Comparison of ENCODE assay signal across 32 cellular contexts in genomic region chr22:32417906-32418305, GRCh38. TPM values are rescaled to one million over a fixed set of nuclear protein-coding genes. Genes with fewer than 3 reads are reported as not detected.
"Had no signal": no experiment of that assay in that cellular context is flagged by ENCODE, and none has a peak within 500 bp of the region (broad histone marks: within the 10 kb centered on the region; RNA-seq: fewer than 3 reads in every experiment).

No MANE protein-coding gene starts in this region.

- H3K9me3 ChIP-seq: stomach, suprapubic skin, testis, thoracic aorta, thyroid gland, tibial artery, tibial nerve, transverse colon, upper lobe of left lung, upper lobe of right lung, uterus, vagina had no signal

- H3K27me3 ChIP-seq: testis, thyroid gland, upper lobe of left lung, uterus, vagina had no signal

- ATAC-seq: stimulated activated effector memory CD8-positive, alpha-beta T cell treated with anti-CD3 and anti-CD28 coated beads, Interleukin-12 subunit alpha, Interleukin-12 subunit beta, amount 100 ng/mL, for 72 hours; stimulated activated memory B cell treated with anti-CD40 and anti-IgM and Interleukin-4, amounts not matched to agents 10 μg/mL and 1 μg/mL and 100 μg/mL, for 72 hours; stimulated activated naive B cell treated with anti-CD40 and anti-IgM and Interleukin-4, amounts not matched to agents 10 μg/mL and 1 μg/mL and 100 μg/mL, for 72 hours; stimulated activated naive CD8-positive, alpha-beta T cell treated with anti-CD3 and anti-CD28 coated beads, Interleukin-15, amount 100 ng/mL, for 72 hours; stimulated activated naive CD8-positive, alpha-beta T cell treated with anti-CD3 and anti-CD28 coated beads, Interleukin-15, Interleukin-2, amounts not matched to agents 100 U/mL and 50 U/mL, for 24 hours; upper lobe of right lung had no signal

- H3K4me1 ChIP-seq: testis, thyroid gland, tibial artery, transverse colon, upper lobe of right lung, uterus, vagina had no signal

- DNase-seq: stimulated activated CD4-positive, alpha-beta T cell treated with anti-CD3 and anti-CD28 coated beads, Interleukin-2, amount 100 ng/mL, for 48 hours; stimulated activated CD4-positive, alpha-beta T cell treated with anti-CD3 and anti-CD28 coated beads, Interleukin-4, amount 100 ng/mL, for 1 hour; stimulated activated CD4-positive, alpha-beta T cell treated with anti-CD3 and anti-CD28 coated beads, Interleukin-4, amount 100 ng/mL, for 24 hours; stimulated activated CD4-positive, alpha-beta T cell treated with anti-CD3 and anti-CD28 coated beads, Interleukin-4, amount 100 ng/mL, for 4 hours; stimulated activated CD8-positive, alpha-beta memory T cell treated with anti-CD3 and anti-CD28 coated beads, Interleukin-4, amount 100 ng/mL, for 48 hours; stimulated activated naive B cell treated with anti-CD40 and anti-IgM and Interleukin-4, amounts not matched to agents 10 μg/mL and 1 μg/mL and 100 μg/mL, for 72 hours; stimulated activated naive CD4-positive, alpha-beta T cell; stimulated activated naive CD4-positive, alpha-beta T cell treated with Interleukin-2 at 50 U/mL for 16 hours; stimulated activated naive CD8-positive, alpha-beta T cell treated with anti-CD3 and anti-CD28 coated beads, Interleukin-15, amount 100 ng/mL, for 72 hours; stimulated activated naive CD8-positive, alpha-beta T cell treated with anti-CD3 and anti-CD28 coated beads, Interleukin-15, Interleukin-2, amounts not matched to agents 100 U/mL and 50 U/mL, for 24 hours; stomach; substantia nigra; testis; thyroid gland; tibial artery; transverse colon; trophoblast cell; upper lobe of left lung; upper lobe of right lung; uterus had no signal

- H3K36me3 ChIP-seq: stomach, suprapubic skin, thoracic aorta, thyroid gland, tibial artery, tibial nerve, transverse colon, upper lobe of left lung, upper lobe of right lung, uterus, vagina had no signal

- H3K27ac ChIP-seq: stomach, suprapubic skin, testis, thoracic aorta, thyroid gland, tibial artery, tibial nerve, transverse colon, upper lobe of left lung, upper lobe of right lung, uterus, vagina had no signal

- H3K4me1 Mint-ChIP-seq: stimulated activated effector memory CD8-positive, alpha-beta T cell treated with anti-CD3 and anti-CD28 coated beads, Interleukin-12 subunit alpha, Interleukin-12 subunit beta, amount 100 ng/mL, for 72 hours; stimulated activated memory B cell treated with anti-CD40 and anti-IgM and Interleukin-4, amounts not matched to agents 10 μg/mL and 1 μg/mL and 100 μg/mL, for 72 hours had no signal

- H3K4me3 ChIP-seq: stomach, suprapubic skin, testis, thoracic aorta, thyroid gland, tibial artery, tibial nerve, transverse colon, upper lobe of left lung, upper lobe of right lung, uterus, vagina had no signal

- H3K36me3 Mint-ChIP-seq: stimulated activated effector memory CD8-positive, alpha-beta T cell treated with anti-CD3 and anti-CD28 coated beads, Interleukin-12 subunit alpha, Interleukin-12 subunit beta, amount 100 ng/mL, for 72 hours; stimulated activated memory B cell treated with anti-CD40 and anti-IgM and Interleukin-4, amounts not matched to agents 10 μg/mL and 1 μg/mL and 100 μg/mL, for 72 hours; stimulated activated naive B cell treated with anti-CD40 and anti-IgM and Interleukin-4, amounts not matched to agents 10 μg/mL and 1 μg/mL and 100 μg/mL, for 72 hours; type B pancreatic cell had no signal

- H3K4me3 Mint-ChIP-seq: stimulated activated effector memory CD8-positive, alpha-beta T cell treated with anti-CD3 and anti-CD28 coated beads, Interleukin-12 subunit alpha, Interleukin-12 subunit beta, amount 100 ng/mL, for 72 hours; stimulated activated memory B cell treated with anti-CD40 and anti-IgM and Interleukin-4, amounts not matched to agents 10 μg/mL and 1 μg/mL and 100 μg/mL, for 72 hours; stimulated activated naive B cell treated with anti-CD40 and anti-IgM and Interleukin-4, amounts not matched to agents 10 μg/mL and 1 μg/mL and 100 μg/mL, for 72 hours; stimulated activated naive CD8-positive, alpha-beta T cell treated with anti-CD3 and anti-CD28 coated beads, Interleukin-15, amount 100 ng/mL, for 72 hours; stimulated activated naive CD8-positive, alpha-beta T cell treated with anti-CD3 and anti-CD28 coated beads, Interleukin-15, Interleukin-2, amounts not matched to agents 100 ng/mL and 50 ng/mL, for 24 hours; type B pancreatic cell had no signal

- H3K27ac Mint-ChIP-seq: stimulated activated effector memory CD8-positive, alpha-beta T cell treated with anti-CD3 and anti-CD28 coated beads, Interleukin-12 subunit alpha, Interleukin-12 subunit beta, amount 100 ng/mL, for 72 hours; stimulated activated memory B cell treated with anti-CD40 and anti-IgM and Interleukin-4, amounts not matched to agents 10 μg/mL and 1 μg/mL and 100 μg/mL, for 72 hours; stimulated activated naive B cell treated with anti-CD40 and anti-IgM and Interleukin-4, amounts not matched to agents 10 μg/mL and 1 μg/mL and 100 μg/mL, for 72 hours; stimulated activated naive CD8-positive, alpha-beta T cell treated with anti-CD3 and anti-CD28 coated beads, Interleukin-15, amount 100 ng/mL, for 72 hours; stimulated activated naive CD8-positive, alpha-beta T cell treated with anti-CD3 and anti-CD28 coated beads, Interleukin-15, Interleukin-2, amounts not matched to agents 100 ng/mL and 50 ng/mL, for 24 hours; type B pancreatic cell had no signal

- H3K9me3 Mint-ChIP-seq: stimulated activated effector memory CD8-positive, alpha-beta T cell treated with anti-CD3 and anti-CD28 coated beads, Interleukin-12 subunit alpha, Interleukin-12 subunit beta, amount 100 ng/mL, for 72 hours; stimulated activated memory B cell treated with anti-CD40 and anti-IgM and Interleukin-4, amounts not matched to agents 10 μg/mL and 1 μg/mL and 100 μg/mL, for 72 hours; stimulated activated naive B cell treated with anti-CD40 and anti-IgM and Interleukin-4, amounts not matched to agents 10 μg/mL and 1 μg/mL and 100 μg/mL, for 72 hours; stimulated activated naive CD8-positive, alpha-beta T cell treated with anti-CD3 and anti-CD28 coated beads, Interleukin-15, amount 100 ng/mL, for 72 hours; stimulated activated naive CD8-positive, alpha-beta T cell treated with anti-CD3 and anti-CD28 coated beads, Interleukin-15, Interleukin-2, amounts not matched to agents 100 ng/mL and 50 ng/mL, for 24 hours; type B pancreatic cell had no signal

RNA-seq across cellular contexts. Expression of gene BPIFC, which starts 46.3 kb away (rescaled TPM):
- total RNA-seq: stomach, subcutaneous adipose tissue, temporal lobe, thoracic aorta, thyroid gland, tibial nerve, transverse colon, upper lobe of left lung, upper lobe of right lung, ureter, urinary bladder, uterus, vagina had no signal
- polyA plus RNA-seq: stomach, urinary bladder had no signal
